ENCODE assay signal across 8 cellular contexts in the genomic region with DNA sequence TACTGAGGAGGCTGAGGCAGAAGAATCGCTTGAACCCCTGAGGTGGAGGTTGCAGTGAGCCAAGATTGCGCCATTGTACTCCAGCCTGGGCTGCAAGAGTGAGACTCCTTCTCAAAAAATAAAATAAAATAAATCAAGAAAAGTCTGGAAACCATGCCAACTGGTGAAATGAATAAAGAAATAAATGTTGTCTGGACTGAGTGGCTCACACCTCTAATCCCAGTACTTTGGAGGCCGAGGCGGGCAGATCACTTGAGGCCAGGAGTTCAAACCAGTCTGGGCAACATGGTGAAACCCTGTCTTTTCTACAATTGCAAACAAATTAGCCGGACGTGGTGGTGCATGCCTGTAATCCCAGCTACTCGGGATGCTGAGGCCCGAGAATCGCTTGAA. TPM values are rescaled to one million over a fixed set of nuclear protein-coding genes. Genes with fewer than 3 reads are reported as not detected.
DNase-seq lines count a peak whose midpoint lies in the region; ATAC-seq, FAIRE-seq and TF ChIP-seq lines count a peak whose summit lies in the region.

No MANE protein-coding gene starts in this region.

- ATAC-seq in upper lobe of left lung (ENCODE audit: low FRiP score in 2 of 2), result peak; percentile 5 to 8
- ATAC-seq in HG03135 (IDR thresholded peaks at IDR 0.05; ENCODE audit: unreplicated experiment), result no peak

- TF ChIP-seq EP300 in upper lobe of left lung (IDR thresholded peaks at IDR 0.05), result no peak

- peak in 1 of 4 donors; percentile 13 for TF ChIP-seq POLR2A in upper lobe of left lung (IDR thresholded peaks at IDR 0.05)

- H3K9me3 ChIP-seq in upper lobe of left lung, result no peaks in the 10 kb centered on the region

- H3K27ac ChIP-seq in upper lobe of left lung, result peak overlapping the region; percentile 93 to 100 (median 99)

- DNase-seq in Ammon's horn (ENCODE audit: low spot score) (peak; percentile 32), LNCaP clone FGC (ENCODE audit: low read depth) (no peak), cerebellar cortex (ENCODE audit: low spot score) (peak; percentile 27), midbrain (lab: John Stamatoyannopoulos, UW) (peak; percentile 20), upper lobe of left lung (no peak), NCI-H1436 (lab: John Stamatoyannopoulos, UW) (no peak), D721Med (ENCODE audit: insufficient read length, low spot score) (no peak)

- TF ChIP-seq CTCF in LNCaP clone FGC (IDR thresholded peaks at IDR 0.05; ENCODE audit: control insufficient read depth, extremely low read depth, insufficient read depth) (no peak), upper lobe of left lung (IDR thresholded peaks at IDR 0.05) (no peak), D721Med (IDR thresholded peaks at IDR 0.05; ENCODE audit: insufficient read depth, missing control alignments) (no peak)

- H3K4me1 ChIP-seq in upper lobe of left lung, result peaks cover 5 to 9% (median 5%) of the 10 kb centered on the region in 4 donors

- 71 to 76% methylated on average over 9 of the region's 9 CpGs for WGBS in upper lobe of left lung, 2 donors

- H3K4me3 ChIP-seq in LNCaP clone FGC (ENCODE audit: low read depth, low read length), result peak overlapping the region; percentile 58
- H3K4me3 ChIP-seq in upper lobe of left lung, result peak overlapping the region in 3 of 4 donors; percentile 65 to 85 (median 81)

- H3K27me3 ChIP-seq in upper lobe of left lung, result no peaks in the 10 kb centered on the region

- FAIRE-seq in D721Med (lab: Jason Lieb, UNC), result no peak

- no peaks in the 10 kb centered on the region for H3K36me3 ChIP-seq in upper lobe of left lung

RNA-seq across cellular contexts. Expression of gene LRRC37A3, which starts 0.7 kb away (rescaled TPM):
- total RNA-seq in upper lobe of left lung, result 10 to 100 TPM in 5 of 6 donors, 1 to 10 TPM in 1; 4.0 to 13.6 (median 10.4) TPM

Comparison
In these comparisons a context has a peak if more than half of its experiments do, and no peak if none do; other contexts are left out.
1. DNase-seq: peak in Ammon's horn (single experiment), cerebellar cortex (single experiment) and midbrain (single experiment); none in LNCaP clone FGC (single experiment), upper lobe of left lung (0 of 2), NCI-H1436 (single experiment) and D721Med (single experiment).